Comparison of ENCODE assay signal across 1 cellular context in genomic region chr2:52222128-52222527, GRCh38.
TF ChIP-seq lines count a peak whose summit lies in the region.

No MANE protein-coding gene starts in this region.

TF ChIP-seq in IMR-90, 13 proteins besides CTCF, POLR2A, EP300 and RAD21:
- TF ChIP-seq FOS (IDR thresholded peaks at IDR 0.05; ENCODE audit: low read depth, low read length) (peak; percentile 75; the same call in 1 of the 2 replicates), CHD1 (IDR thresholded peaks at IDR 0.05; ENCODE audit: low read depth, low read length) (no peak)
